13 cellular contexts compared by ENCODE assay signal in genomic region chr1:3906672-3907020, GRCh38.
"Had no signal": no experiment of that assay in that cellular context is flagged by ENCODE, and none has a peak within 500 bp of the region (broad histone marks: within the 10 kb centered on the region; RNA-seq: fewer than 3 reads in every experiment).

No MANE protein-coding gene starts in this region.

- H3K27me3 ChIP-seq: colonic mucosa, ovary had no signal

- ATAC-seq: gastroesophageal sphincter; left ventricle myocardium superior; naive thymus-derived CD8-positive, alpha-beta T cell had no signal

- H3K9me3 ChIP-seq: colonic mucosa, esophagus squamous epithelium, gastroesophageal sphincter, ovary, right atrium auricular region had no signal

- H3K27ac ChIP-seq: colonic mucosa, esophagus squamous epithelium, gastroesophageal sphincter, ovary, right atrium auricular region had no signal

- H3K4me1 ChIP-seq: colonic mucosa had no signal

- H3K4me3 ChIP-seq: colonic mucosa, esophagus squamous epithelium, gastroesophageal sphincter, ovary, right atrium auricular region had no signal

- DNase-seq: esophagus squamous epithelium; foreskin fibroblast; immature natural killer cell; left colon; left ventricle myocardium superior; mammary epithelial cell; ovary; stimulated activated CD4-positive, alpha-beta T cell treated with anti-CD3 and anti-CD28 coated beads, Interleukin-2, amount 100 ng/mL, for 48 hours; stimulated activated naive CD4-positive, alpha-beta T cell treated with Interleukin-2 at 50 U/mL for 16 hours had no signal

- H3K36me3 ChIP-seq: colonic mucosa, esophagus squamous epithelium, gastroesophageal sphincter, ovary, right atrium auricular region had no signal
